16 cellular contexts compared by ENCODE assay signal in the genomic region with DNA sequence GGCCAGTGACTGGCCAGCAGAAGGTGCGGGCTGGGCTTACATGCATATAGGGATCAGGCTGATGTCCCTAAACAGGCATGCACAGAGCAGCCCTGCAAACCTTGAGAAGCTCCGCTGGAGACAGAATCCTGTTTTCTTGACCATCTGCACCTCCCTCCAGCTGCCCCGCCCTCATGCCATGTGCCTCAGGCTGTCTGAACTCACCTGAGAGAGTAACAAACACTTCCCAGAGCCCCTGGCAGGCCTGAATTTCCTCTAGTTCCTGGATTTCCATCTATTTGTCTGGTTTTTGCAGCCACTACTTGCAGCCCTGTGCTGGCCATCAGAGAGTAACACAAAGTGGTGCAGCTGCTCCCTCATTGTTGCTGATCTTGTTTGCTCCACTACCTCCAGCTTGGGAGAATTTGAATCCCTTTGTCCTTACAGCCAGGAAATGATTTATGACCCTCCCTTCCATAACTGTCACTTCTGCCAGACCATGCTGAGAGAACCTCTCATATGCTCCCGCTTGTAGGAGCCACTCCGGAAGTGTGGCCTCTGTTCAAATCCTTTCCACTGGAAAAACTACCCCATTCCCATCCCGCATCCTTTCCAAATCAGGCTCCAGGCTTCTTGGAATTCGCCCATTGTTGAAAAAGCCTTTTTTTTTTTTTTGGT.
DNase-seq lines count a peak whose midpoint lies in the region; ATAC-seq, FAIRE-seq and TF ChIP-seq lines count a peak whose summit lies in the region.
"Had no signal": no experiment of that assay in that cellular context is flagged by ENCODE, and none has a peak within 500 bp of the region (broad histone marks: within the 10 kb centered on the region; RNA-seq: fewer than 3 reads in every experiment).

No MANE protein-coding gene starts in this region.

- POLR2A ChIA-PET in endothelial cell of umbilical vein (lab: Charles Lee), result no interaction called here

- H3K4me1 ChIP-seq in heart left ventricle, result peaks cover 0 to 79% (median 44%) of the 10 kb centered on the region in 12 donors
- H3K4me1 ChIP-seq in endothelial cell of umbilical vein (ENCODE audit: control insufficient read depth, extremely low read depth, insufficient read depth, low read length), result no peaks in the 10 kb centered on the region
- peaks cover 4 to 19% of the 10 kb centered on the region in 2 donors for H3K4me1 ChIP-seq in aorta (ENCODE audit: control insufficient read depth in 1 of 2, insufficient read depth in 2 of 2, low read length in 2 of 2)
- no peaks in the 10 kb centered on the region for H3K4me1 ChIP-seq in adrenal gland (replicated peaks in 1 of 2)
- H3K4me1 ChIP-seq: A549, upper lobe of left lung had no signal

- peaks cover 0 to 4% (median 0%) of the 10 kb centered on the region in 12 donors for H3K9me3 ChIP-seq in heart left ventricle
- H3K9me3 ChIP-seq in endothelial cell of umbilical vein (replicated peaks; ENCODE audit: control insufficient read depth, insufficient read depth, low read length), result no peaks in the 10 kb centered on the region
- no peaks in the 10 kb centered on the region for H3K9me3 ChIP-seq in aorta (ENCODE audit: control insufficient read depth, low read length)
- H3K9me3 ChIP-seq in adrenal gland (replicated peaks in 1 of 3), result no peaks in the 10 kb centered on the region
- H3K9me3 ChIP-seq: A549, upper lobe of left lung had no signal

- CTCF ChIA-PET in endothelial cell of umbilical vein (lab: Charles Lee), result interaction anchor here (1.1 to 3.8 kb wide), 6 partner anchors 10 to 342 kb away, joined by 3 to 13 read pairs (median 7); no protein-coding TSS in a partner anchor

- no peaks in the 10 kb centered on the region for H3K27me3 ChIP-seq in heart left ventricle
- H3K27me3 ChIP-seq in endothelial cell of umbilical vein (ENCODE audit: control insufficient read depth in 2 of 2, insufficient read depth in 2 of 2, low read length in 2 of 2), result no peaks in the 10 kb centered on the region
- H3K27me3 ChIP-seq in aorta (ENCODE audit: control insufficient read depth in 1 of 2, insufficient read depth in 2 of 2, low read length in 1 of 2), result no peaks in the 10 kb centered on the region
- H3K27me3 ChIP-seq in adrenal gland, result peaks cover 5% of the 10 kb centered on the region
- H3K27me3 ChIP-seq: upper lobe of left lung had no signal

- H3K4me2 ChIP-seq in endothelial cell of umbilical vein (ENCODE audit: insufficient read depth, low read length), result no peak overlapping the region
- H3K4me2 ChIP-seq: A549 had no signal

- TF ChIP-seq CTCF in heart left ventricle (IDR thresholded peaks at IDR 0.05) (no peak), endothelial cell of umbilical vein (IDR thresholded peaks at IDR 0.05; ENCODE audit: extremely low read depth in 1 of 2, insufficient read depth in 1 of 2, low read depth in 1 of 2, low read length in 2 of 2) (no peak), adrenal gland (IDR thresholded peaks at IDR 0.05) (no peak), omental fat pad (IDR thresholded peaks at IDR 0.05) (no peak)

- TF ChIP-seq POLR2A in heart left ventricle (IDR thresholded peaks at IDR 0.05), result no peak
- TF ChIP-seq POLR2A in endothelial cell of umbilical vein (IDR thresholded peaks at IDR 0.05; ENCODE audit: low read depth, low read length), result no peak
- no peak for TF ChIP-seq POLR2A in adrenal gland (IDR thresholded peaks at IDR 0.05)

- dilution Hi-C loops in endothelial cell of umbilical vein (cut with MboI; ENCODE audit: extremely low pct_ligation_motif_present, low sequenced_read_pairs), result no loop called here

- intact Hi-C loops in heart left ventricle (cut with DNase I) (loop anchor here in 1 of 10 donors (2.0 kb wide), 1 partner anchor 22 kb away; no protein-coding TSS in a partner anchor), Right ventricle myocardium inferior (cut with DNase I) (no loop called here), endothelial cell of umbilical vein (cut with micrococcal nuclease) (no loop called here), aorta (cut with DNase I) (no loop called here), adrenal gland (cut with DNase I) (no loop called here)

- no peak overlapping the region for H2AFZ ChIP-seq in endothelial cell of umbilical vein (ENCODE audit: low read depth, low read length)

- H3K9me1 ChIP-seq in endothelial cell of umbilical vein (replicated peaks; ENCODE audit: control insufficient read depth, extremely low read depth, insufficient read depth, low read length), result no peaks in the 10 kb centered on the region

- 59 to 73% (median 66%) methylated on average over 6 to 7 of the region's 7 CpGs for WGBS in heart left ventricle, 4 donors
- 44% methylated on average over 7 of the region's 7 CpGs for WGBS in aorta, 2 donors
- 82 to 88% (median 84%) methylated on average over 7 of the region's 7 CpGs for WGBS in adrenal gland, 4 donors

- no peaks in the 10 kb centered on the region for H3K79me2 ChIP-seq in endothelial cell of umbilical vein (ENCODE audit: control insufficient read depth, insufficient read depth, low read length)

- no TSS peak for BruUV-seq in endothelial cell of umbilical vein (replicated peaks; lab: Mats Ljungman, UMichigan)

- H3K4me3 ChIP-seq in heart left ventricle, result peak overlapping the region in 3 of 12 donors; percentile 3 to 22 (median 12)
- H3K4me3 ChIP-seq in endothelial cell of umbilical vein (replicated peaks in 1 of 3; ENCODE audit: insufficient read depth in 1 of 3, low read depth in 1 of 3, low read length in 3 of 3), result no peak overlapping the region
- H3K4me3 ChIP-seq in aorta (ENCODE audit: low read length in 2 of 2), result no peak overlapping the region
- H3K4me3 ChIP-seq in adrenal gland, result no peak overlapping the region
- H3K4me3 ChIP-seq: A549, upper lobe of left lung had no signal

- no peaks in the 10 kb centered on the region for H4K20me1 ChIP-seq in endothelial cell of umbilical vein (replicated peaks; ENCODE audit: control insufficient read depth, extremely low read depth, insufficient read depth, low read length)

- peak in 2 of 4 donors; percentile 19 to 70 for ATAC-seq in heart left ventricle
- no peak for ATAC-seq in Right ventricle myocardium inferior
- ATAC-seq in aorta (ENCODE audit: low FRiP score), result no peak
- no peak for ATAC-seq in omental fat pad (ENCODE audit: low FRiP score)
- no peak for ATAC-seq in HG03432 (IDR thresholded peaks at IDR 0.05; ENCODE audit: unreplicated experiment)
- ATAC-seq: A549; effector memory CD8-positive, alpha-beta T cell had no signal

- H3K36me3 ChIP-seq in heart left ventricle (no peaks in the 10 kb centered on the region), endothelial cell of umbilical vein (ENCODE audit: control insufficient read depth in 2 of 2, extremely low read depth in 1 of 2, insufficient read depth in 2 of 2, low read length in 2 of 2) (no peaks in the 10 kb centered on the region), aorta (ENCODE audit: control insufficient read depth in 1 of 2, insufficient read depth in 2 of 2, low read length in 1 of 2) (no peaks in the 10 kb centered on the region), adrenal gland (replicated peaks in 1 of 2) (no peaks in the 10 kb centered on the region)
- H3K36me3 ChIP-seq: upper lobe of left lung had no signal

- H3K27ac ChIP-seq in heart left ventricle (peak overlapping the region in 10 of 12 donors; percentile 56 to 85 (median 67)), endothelial cell of umbilical vein (ENCODE audit: insufficient read depth, low read depth, low read length) (no peak overlapping the region), aorta (ENCODE audit: low read depth in 1 of 2, low read length in 2 of 2) (peak overlapping the region; percentile 32 to 93), adrenal gland (no peak overlapping the region)
- H3K27ac ChIP-seq: A549, upper lobe of left lung had no signal

- no peak overlapping the region for H3K9ac ChIP-seq in endothelial cell of umbilical vein (replicated peaks; ENCODE audit: extremely low read depth, insufficient read depth, low read length)

- no peak for FAIRE-seq in endothelial cell of umbilical vein (lab: Jason Lieb, UNC)
- FAIRE-seq: A549, D721Med, GM12892 had no signal

- DNase-seq in heart left ventricle, result peak in 2 of 5 donors; percentile 38 to 51
- DNase-seq in Right ventricle myocardium inferior (ENCODE audit: missing footprints), result no peak
- peak; percentile 99 for DNase-seq in NCI-H69 (lab: John Stamatoyannopoulos, UW)
- DNase-seq in endothelial cell of umbilical vein (ENCODE audit: low read depth, low spot score), result peak; percentile 66
- DNase-seq in aorta, result no peak
- DNase-seq in adrenal gland, result no peak
- DNase-seq in omental fat pad (ENCODE audit: low spot score), result no peak
- DNase-seq: effector memory CD8-positive, alpha-beta T cell; kidney glomerular epithelial cell; NCI-H1436 treated with DMSO at 0.1 percent for 48 hours; SIG-M5; upper lobe of left lung had no signal

TF ChIP-seq in endothelial cell of umbilical vein, 7 proteins besides CTCF, POLR2A, EP300 and RAD21:
- TF ChIP-seq MYC (IDR thresholded peaks at IDR 0.05; ENCODE audit: low read depth, low read length), result no peak
- TF ChIP-seq, protein P1, sequence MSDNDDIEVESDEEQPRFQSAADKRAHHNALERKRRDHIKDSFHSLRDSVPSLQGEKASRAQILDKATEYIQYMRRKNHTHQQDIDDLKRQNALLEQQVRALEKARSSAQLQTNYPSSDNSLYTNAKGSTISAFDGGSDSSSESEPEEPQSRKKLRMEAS (IDR thresholded peaks at IDR 0.05; ENCODE audit: insufficient read depth, insufficient read length), result no peak
- no peak for TF ChIP-seq JUN (IDR thresholded peaks at IDR 0.05; ENCODE audit: borderline replicate concordance, insufficient read depth, insufficient read length, low read depth)
- no peak for TF ChIP-seq EZH2 (IDR thresholded peaks at IDR 0.05; ENCODE audit: borderline replicate concordance, low read depth, low read length, severe bottlenecking)
- no peak for TF ChIP-seq GATA2 (IDR thresholded peaks at IDR 0.05; ENCODE audit: insufficient read depth, insufficient read length, low read depth, low read length)
- no peak for TF ChIP-seq FOS (IDR thresholded peaks at IDR 0.05; ENCODE audit: borderline replicate concordance, insufficient read depth, low read length)
- TF ChIP-seq POLR2AphosphoS5 (IDR thresholded peaks at IDR 0.05; ENCODE audit: insufficient read depth, low read depth, low read length), result no peak
TF ChIP-seq in endothelial cell of umbilical vein: peak in this region for 0.

Comparison
In these comparisons a context has a peak if more than half of its experiments do, and no peak if none do; other contexts are left out.
1. DNase-seq: peak in NCI-H69 (single experiment) and endothelial cell of umbilical vein (single experiment); none in Right ventricle myocardium inferior (single experiment), aorta (0 of 2), adrenal gland (0 of 7) and omental fat pad (single experiment).
2. H3K27ac ChIP-seq: peak in heart left ventricle (10 of 12) and aorta (2 of 2); none in endothelial cell of umbilical vein (single experiment) and adrenal gland (0 of 5).